In the genomic region with DNA sequence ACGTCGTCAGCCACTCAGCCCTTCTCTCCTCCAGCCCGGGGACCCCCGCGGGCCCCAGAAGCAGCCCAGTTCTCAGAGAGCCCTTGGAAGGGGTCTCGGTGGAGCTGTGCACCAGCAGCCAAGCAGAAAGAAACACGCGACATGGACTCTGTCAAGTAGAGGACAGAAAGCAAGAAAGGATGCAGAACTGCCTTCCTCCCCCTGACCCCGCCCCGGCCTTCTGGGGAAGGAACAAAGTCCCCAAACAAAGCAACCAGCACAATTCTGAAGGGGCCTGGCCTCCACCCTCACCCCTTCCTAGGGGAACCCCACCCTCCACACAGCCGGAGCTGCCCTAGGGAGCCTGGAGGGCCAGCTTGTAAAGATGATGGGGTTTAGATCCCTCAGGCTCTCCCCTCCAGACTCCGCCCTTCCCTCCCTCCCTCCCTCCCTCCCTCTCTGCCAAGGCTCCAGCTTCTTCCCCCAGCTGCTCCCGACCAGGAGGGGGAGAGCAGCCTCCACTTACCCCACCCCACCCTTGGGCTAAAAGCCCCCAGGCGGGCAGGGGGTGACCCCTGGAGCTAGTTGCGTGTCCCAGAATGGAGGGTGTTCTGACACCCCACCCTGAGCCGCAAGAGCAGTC, we compare ENCODE assay signal across 10 cellular contexts. TPM values are rescaled to one million over a fixed set of nuclear protein-coding genes. Genes with fewer than 3 reads are reported as not detected.
DNase-seq lines count a peak whose midpoint lies in the region; ATAC-seq and TF ChIP-seq lines count a peak whose summit lies in the region.
"Had no signal": no experiment of that assay in that cellular context is flagged by ENCODE, and none has a peak within 500 bp of the region (broad histone marks: within the 10 kb centered on the region; RNA-seq: fewer than 3 reads in every experiment).

No MANE protein-coding gene starts in this region.

- no peaks in the 10 kb centered on the region for H3K36me3 ChIP-seq in vagina

- H3K27me3 ChIP-seq in layer of hippocampus (ENCODE audit: control insufficient read depth, insufficient read depth, low read length) (no peaks in the 10 kb centered on the region), vagina (no peaks in the 10 kb centered on the region)

- peak; percentile 54 for DNase-seq in natural killer cell treated with Interleukin-12 subunit alpha and Interleukin-12 subunit beta and Interleukin-15 and Interleukin-18, amount 100 ng/mL, for 72 hours (ENCODE audit: low spot score)
- no peak for DNase-seq in natural killer cell
- no peak for DNase-seq in T-helper 17 cell
- DNase-seq in vagina (ENCODE audit: extremely low spot score in 2 of 2) = no peak
- no peak for DNase-seq in NCI-H1930 (lab: John Stamatoyannopoulos, UW)
- DNase-seq in NCI-H748 treated with DMSO at 0.1 percent for 48 hours (lab: John Stamatoyannopoulos, UW) = no peak
- no peak for DNase-seq in posterior cingulate gyrus
- DNase-seq: DMS79; stimulated activated naive CD8-positive, alpha-beta T cell treated with anti-CD3 and anti-CD28 coated beads, Interleukin-15, Interleukin-2, amounts not matched to agents 100 U/mL and 50 U/mL, for 24 hours had no signal

- peaks cover 19 to 20% of the 10 kb centered on the region in 2 donors for H3K4me1 Mint-ChIP-seq in natural killer cell treated with Interleukin-12 subunit alpha and Interleukin-12 subunit beta and Interleukin-15 and Interleukin-18, amount 100 ng/mL, for 72 hours (ENCODE audit: low read depth in 2 of 2)
- peaks cover 18 to 31% of the 10 kb centered on the region in 2 donors for H3K4me1 Mint-ChIP-seq in natural killer cell
- H3K4me1 Mint-ChIP-seq in T-helper 17 cell = peaks cover 30% of the 10 kb centered on the region

- H3K9me3 ChIP-seq in T-helper 17 cell (ENCODE audit: control insufficient read depth, low read length, poor library complexity, severe bottlenecking) (no peaks in the 10 kb centered on the region), vagina (no peaks in the 10 kb centered on the region)

- H3K4me1 ChIP-seq in vagina = peaks cover 87% of the 10 kb centered on the region

- intact Hi-C loops in natural killer cell (cut with micrococcal nuclease) (no loop called here), vagina (cut with DNase I) (loop anchor here (5.0 kb wide), 1 partner anchor 113 kb away; no protein-coding TSS in a partner anchor), posterior cingulate gyrus (cut with DNase I) (loop anchor here (5.0 kb wide), 1 partner anchor 63 kb away; no protein-coding TSS in a partner anchor)

- ATAC-seq in natural killer cell treated with Interleukin-12 subunit alpha and Interleukin-12 subunit beta and Interleukin-15 and Interleukin-18, amount 100 ng/mL, for 72 hours = no peak
- no peak for ATAC-seq in natural killer cell
- no peak for ATAC-seq in T-helper 17 cell
- ATAC-seq: stimulated activated naive CD8-positive, alpha-beta T cell treated with anti-CD3 and anti-CD28 coated beads, Interleukin-15, Interleukin-2, amounts not matched to agents 100 U/mL and 50 U/mL, for 24 hours had no signal

- no peak overlapping the region for H3K4me3 Mint-ChIP-seq in natural killer cell treated with Interleukin-12 subunit alpha and Interleukin-12 subunit beta and Interleukin-15 and Interleukin-18, amount 100 ng/mL, for 72 hours
- H3K4me3 Mint-ChIP-seq in natural killer cell = no peak overlapping the region
- peak overlapping the region; percentile 93 for H3K4me3 Mint-ChIP-seq in T-helper 17 cell

- H3K36me3 Mint-ChIP-seq in natural killer cell treated with Interleukin-12 subunit alpha and Interleukin-12 subunit beta and Interleukin-15 and Interleukin-18, amount 100 ng/mL, for 72 hours = peaks cover 2% of the 10 kb centered on the region
- no peaks in the 10 kb centered on the region for H3K36me3 Mint-ChIP-seq in natural killer cell
- peaks cover 2% of the 10 kb centered on the region for H3K36me3 Mint-ChIP-seq in T-helper 17 cell (ENCODE audit: low read depth)

- TF ChIP-seq POLR2A in vagina (IDR thresholded peaks at IDR 0.05) = no peak

- H3K27ac ChIP-seq in layer of hippocampus (ENCODE audit: low read depth, low read length) (peak overlapping the region; percentile 86), vagina (peak overlapping the region; percentile 90)

- peaks cover 13 to 17% of the 10 kb centered on the region in 2 donors for H3K27me3 Mint-ChIP-seq in natural killer cell treated with Interleukin-12 subunit alpha and Interleukin-12 subunit beta and Interleukin-15 and Interleukin-18, amount 100 ng/mL, for 72 hours
- H3K27me3 Mint-ChIP-seq in natural killer cell (ENCODE audit: low read depth in 2 of 2) (peaks cover 8 to 23% of the 10 kb centered on the region in 2 donors), T-helper 17 cell (peaks cover 7% of the 10 kb centered on the region)

- no peak for TF ChIP-seq CTCF in natural killer cell (IDR thresholded peaks at IDR 0.05)
- TF ChIP-seq CTCF in vagina (IDR thresholded peaks at IDR 0.05) = no peak

- peaks cover under 1% of the 10 kb centered on the region for H3K9me3 Mint-ChIP-seq in natural killer cell treated with Interleukin-12 subunit alpha and Interleukin-12 subunit beta and Interleukin-15 and Interleukin-18, amount 100 ng/mL, for 72 hours
- H3K9me3 Mint-ChIP-seq in natural killer cell = peaks cover 0 to under 1% of the 10 kb centered on the region in 2 donors

- no peak overlapping the region for H3K4me3 ChIP-seq in vagina

- no peak overlapping the region for H3K27ac Mint-ChIP-seq in natural killer cell treated with Interleukin-12 subunit alpha and Interleukin-12 subunit beta and Interleukin-15 and Interleukin-18, amount 100 ng/mL, for 72 hours
- H3K27ac Mint-ChIP-seq in natural killer cell (no peak overlapping the region), T-helper 17 cell (no peak overlapping the region)

RNA-seq across cellular contexts. Expression of gene LYL1, which starts 7.8 kb away (rescaled TPM):
- total RNA-seq in natural killer cell treated with Interleukin-12 subunit alpha and Interleukin-12 subunit beta and Interleukin-15 and Interleukin-18, amount 100 ng/mL, for 72 hours = 1 to 10 TPM in 1 of 2 donors, under 1 TPM in 1; 0.86 to 1.4 TPM
- total RNA-seq in natural killer cell = 1 to 10 TPM; 2.0 to 7.7 (median 6.7) TPM
- 10 to 100 TPM in 1 of 2 donors, 1 to 10 TPM in 1; 6.9 to 17.9 TPM for total RNA-seq in T-helper 17 cell
- total RNA-seq in vagina = 11.5 TPM

RNA-seq across cellular contexts. Expression of gene TRMT1, which starts 21.7 kb away (rescaled TPM):
- 100 to 1,000 TPM in 1 of 2 donors, 10 to 100 TPM in 1; 54.6 to 120 TPM for total RNA-seq in natural killer cell treated with Interleukin-12 subunit alpha and Interleukin-12 subunit beta and Interleukin-15 and Interleukin-18, amount 100 ng/mL, for 72 hours
- total RNA-seq in natural killer cell = 10 to 100 TPM; 33.8 to 48.5 (median 42.2) TPM
- total RNA-seq in T-helper 17 cell = 10 to 100 TPM; 60.3 to 72.3 TPM
- total RNA-seq in vagina = 28.0 TPM

RNA-seq across cellular contexts. Expression of gene NACC1, which starts 23.2 kb away (rescaled TPM):
- 100 to 1,000 TPM; 129 to 138 TPM for total RNA-seq in natural killer cell treated with Interleukin-12 subunit alpha and Interleukin-12 subunit beta and Interleukin-15 and Interleukin-18, amount 100 ng/mL, for 72 hours
- total RNA-seq in natural killer cell (10 to 100 TPM; 41.2 to 48.7 (median 43.4) TPM), T-helper 17 cell (10 to 100 TPM; 23.1 to 26.4 TPM), vagina (22.6 TPM)

RNA-seq across cellular contexts. Expression of gene STX10, which starts 55.3 kb away (rescaled TPM):
- 10 to 100 TPM; 48.1 to 62.5 TPM for total RNA-seq in natural killer cell treated with Interleukin-12 subunit alpha and Interleukin-12 subunit beta and Interleukin-15 and Interleukin-18, amount 100 ng/mL, for 72 hours
- 10 to 100 TPM; 39.2 to 46.9 (median 42.0) TPM for total RNA-seq in natural killer cell
- total RNA-seq in T-helper 17 cell = 10 to 100 TPM; 33.5 TPM
- total RNA-seq in vagina = 71.5 TPM

RNA-seq across cellular contexts. Expression of gene IER2, which starts 55.3 kb away (rescaled TPM):
- total RNA-seq in natural killer cell treated with Interleukin-12 subunit alpha and Interleukin-12 subunit beta and Interleukin-15 and Interleukin-18, amount 100 ng/mL, for 72 hours = 100 to 1,000 TPM; 106 to 117 TPM
- total RNA-seq in natural killer cell (1,000 to 10,000 TPM in 1 of 3 donors, 100 to 1,000 TPM in 2; 668 to 1,112 (median 949) TPM), T-helper 17 cell (100 to 1,000 TPM; 376 to 523 TPM), vagina (152 TPM)
